Comparison of ENCODE assay signal across 15 cellular contexts in the genomic region with DNA sequence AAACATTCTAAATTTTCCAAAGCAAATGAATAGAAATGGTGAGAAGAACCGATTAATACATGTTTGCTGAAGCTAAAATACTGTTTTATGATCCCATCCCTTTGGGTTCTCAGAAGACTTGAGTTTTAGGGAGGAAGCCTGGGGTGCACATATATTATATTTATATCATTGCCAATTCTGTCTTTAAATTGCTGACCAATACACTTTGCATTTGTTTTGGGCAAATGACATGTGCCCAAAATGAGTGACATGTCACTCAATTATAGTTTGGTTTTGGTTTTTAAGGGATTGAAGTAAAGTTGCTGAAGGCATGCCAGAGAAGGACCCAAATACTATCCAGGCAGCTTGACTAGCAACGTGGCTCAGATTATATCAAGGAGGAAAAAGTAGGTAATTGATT.
"Had no signal": no experiment of that assay in that cellular context is flagged by ENCODE, and none has a peak within 500 bp of the region (broad histone marks: within the 10 kb centered on the region; RNA-seq: fewer than 3 reads in every experiment).

No MANE protein-coding gene starts in this region.

- H3K4me2 ChIP-seq: KMS-11 had no signal

- DNase-seq: Kasumi-1, MM.1S, NCI-H1436 treated with DMSO at 0.1 percent for 48 hours, NCI-H1694, NCI-H187 treated with DMSO at 0.1 percent for 48 hours, NCI-H2029 treated with DMSO at 0.1 percent for 48 hours, NCI-H345, NCI-H446 treated with DMSO at 0.1 percent for 48 hours, NCI-H510A treated with DMSO at 0.1 percent for 48 hours, NCI-H526, PC-3, SHP77 had no signal

- H3K27ac ChIP-seq: HL-60, KMS-11, RWPE1 had no signal

- H3K9ac ChIP-seq: KMS-11 had no signal
